ENCODE assay signal across 1 cellular context in the genomic region with DNA sequence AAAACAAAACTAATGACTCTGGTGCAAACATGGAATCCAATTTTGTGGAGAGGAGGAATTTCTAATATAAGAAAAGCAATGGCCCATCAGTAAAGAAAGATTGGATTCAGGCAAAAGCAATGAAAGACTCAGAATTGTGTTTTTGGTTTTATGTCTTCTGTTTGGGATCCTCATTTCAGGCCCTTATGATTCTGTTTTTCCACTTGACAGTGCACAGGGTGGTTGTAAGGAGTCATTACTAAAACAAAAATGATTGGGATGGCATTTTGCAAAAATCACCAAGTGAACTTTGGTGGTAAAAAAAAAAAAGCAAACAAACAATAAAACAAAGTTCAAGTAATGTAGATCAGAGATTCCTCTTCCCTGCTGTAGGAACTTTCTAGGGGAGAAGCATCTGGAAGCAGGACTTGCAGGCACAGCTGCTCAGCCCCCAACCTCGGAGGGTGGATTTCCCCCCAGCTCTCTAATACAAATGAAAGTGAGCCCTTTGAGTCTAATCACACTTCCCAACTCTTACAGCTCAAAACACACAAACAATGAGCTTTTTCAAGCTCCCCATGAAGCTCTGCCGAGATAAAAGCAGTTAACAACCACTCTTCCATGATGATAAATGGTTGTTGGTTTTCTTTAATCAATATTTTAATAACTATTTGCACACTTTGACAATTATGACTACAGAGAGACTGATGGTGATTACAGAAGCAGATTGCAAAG.
TF ChIP-seq lines count a peak whose summit lies in the region.

No MANE protein-coding gene starts in this region.

TF ChIP-seq in GM23338, 12 proteins besides CTCF, POLR2A, EP300 and RAD21:
- TF ChIP-seq, protein P1, sequence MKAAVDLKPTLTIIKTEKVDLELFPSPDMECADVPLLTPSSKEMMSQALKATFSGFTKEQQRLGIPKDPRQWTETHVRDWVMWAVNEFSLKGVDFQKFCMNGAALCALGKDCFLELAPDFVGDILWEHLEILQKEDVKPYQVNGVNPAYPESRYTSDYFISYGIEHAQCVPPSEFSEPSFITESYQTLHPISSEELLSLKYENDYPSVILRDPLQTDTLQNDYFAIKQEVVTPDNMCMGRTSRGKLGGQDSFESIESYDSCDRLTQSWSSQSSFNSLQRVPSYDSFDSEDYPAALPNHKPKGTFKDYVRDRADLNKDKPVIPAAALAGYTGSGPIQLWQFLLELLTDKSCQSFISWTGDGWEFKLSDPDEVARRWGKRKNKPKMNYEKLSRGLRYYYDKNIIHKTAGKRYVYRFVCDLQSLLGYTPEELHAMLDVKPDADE (IDR thresholded peaks at IDR 0.05) = no peak
- no peak for TF ChIP-seq EZH2phosphoT487 (IDR thresholded peaks at IDR 0.05; ENCODE audit: unreplicated experiment)
